13 cellular contexts compared by ENCODE assay signal in genomic region chr10:124653811-124654651, GRCh38.
DNase-seq lines count a peak whose midpoint lies in the region; ATAC-seq and TF ChIP-seq lines count a peak whose summit lies in the region.
"Had no signal": no experiment of that assay in that cellular context is flagged by ENCODE, and none has a peak within 500 bp of the region (broad histone marks: within the 10 kb centered on the region; RNA-seq: fewer than 3 reads in every experiment).

No MANE protein-coding gene starts in this region.

- H3K27me3 ChIP-seq in sigmoid colon: no peaks in the 10 kb centered on the region

- intact Hi-C loops in Right ventricle myocardium superior (cut with DNase I) (no loop called here), sigmoid colon (cut with DNase I) (no loop called here)

- H3K4me1 ChIP-seq in sigmoid colon: peaks cover 0 to 37% (median 23%) of the 10 kb centered on the region in 4 donors

- peaks cover 11% of the 10 kb centered on the region for H3K36me3 Mint-ChIP-seq in T-cell

- DNase-seq in D341Med (ENCODE audit: low spot score): peak; percentile 44
- DNase-seq in T-cell: no peak
- DNase-seq in Right ventricle myocardium superior: peak; percentile 62
- no peak for DNase-seq in sigmoid colon
- no peak for DNase-seq in UCSD-AML1 (lab: John Stamatoyannopoulos, UW; ENCODE audit: unreplicated experiment)
- no peak for DNase-seq in mucosa of gallbladder (ENCODE audit: low spot score)
- no peak for DNase-seq in erythroblast (lab: John Stamatoyannopoulos, UW)
- DNase-seq: activated T-cell treated with anti-CD3 and anti-CD28 coated beads, Interleukin-2, amount 50 U/mL, for 48 hours; effector CD4-positive, alpha-beta T cell; NK-92 treated with Interleukin-12 subunit alpha and Interleukin-12 subunit beta, amount 100 ng/mL, for 24 hours; T1000 had no signal

- no peak for TF ChIP-seq EP300 in sigmoid colon (IDR thresholded peaks at IDR 0.05)

- POLR2A ChIA-PET in T-cell (lab: Charles Lee): no interaction called here

- no peaks in the 10 kb centered on the region for H3K27me3 Mint-ChIP-seq in T-cell
- H3K27me3 Mint-ChIP-seq: progenitor cell of endocrine pancreas had no signal

- H3K27ac Mint-ChIP-seq in T-cell: peak overlapping the region; percentile 98 to 99
- H3K27ac Mint-ChIP-seq: progenitor cell of endocrine pancreas had no signal

- TF ChIP-seq POLR2A in sigmoid colon (IDR thresholded peaks at IDR 0.05) (no peak), erythroblast (IDR thresholded peaks at IDR 0.05; ENCODE audit: low read length) (no peak)

- H3K27ac ChIP-seq in sigmoid colon: peak overlapping the region; percentile 14 to 57 (median 42)

- ATAC-seq in T-cell (replicated peaks in 1 of 4) (no peak), Right ventricle myocardium superior (ENCODE audit: poor library complexity) (peak; percentile 2), HG03442 (IDR thresholded peaks at IDR 0.05; ENCODE audit: unreplicated experiment) (no peak)

- TF ChIP-seq CTCF in sigmoid colon (IDR thresholded peaks at IDR 0.05): no peak

- H3K9me3 ChIP-seq in sigmoid colon: no peaks in the 10 kb centered on the region

- CTCF ChIA-PET in T-cell (lab: Charles Lee): interaction anchor here in 1 of 2 donors (1.9 kb wide), 1 partner anchor 87 kb away, joined by 5 read pairs; no protein-coding TSS in a partner anchor

- H3K4me3 Mint-ChIP-seq in T-cell: no peak overlapping the region

- H3K4me3 ChIP-seq in sigmoid colon: no peak overlapping the region

- 82 to 83% methylated on average over 17 of the region's 17 CpGs for WGBS in sigmoid colon, 2 donors

- peaks cover 85 to 96% (median 91%) of the 10 kb centered on the region in 3 donors for H3K4me1 Mint-ChIP-seq in T-cell

- peaks cover 0 to 6% (median 0%) of the 10 kb centered on the region in 4 donors for H3K36me3 ChIP-seq in sigmoid colon

- no peaks in the 10 kb centered on the region for H3K9me3 Mint-ChIP-seq in T-cell

Comparison
In these comparisons a context has a peak if more than half of its experiments do, and no peak if none do; other contexts are left out.
1. DNase-seq: peak in D341Med (single experiment) and Right ventricle myocardium superior (single experiment); none in T-cell (0 of 34), sigmoid colon (single experiment), UCSD-AML1 (single experiment), mucosa of gallbladder (single experiment) and erythroblast (0 of 2).